9 cellular contexts compared by ENCODE assay signal in the genomic region with DNA sequence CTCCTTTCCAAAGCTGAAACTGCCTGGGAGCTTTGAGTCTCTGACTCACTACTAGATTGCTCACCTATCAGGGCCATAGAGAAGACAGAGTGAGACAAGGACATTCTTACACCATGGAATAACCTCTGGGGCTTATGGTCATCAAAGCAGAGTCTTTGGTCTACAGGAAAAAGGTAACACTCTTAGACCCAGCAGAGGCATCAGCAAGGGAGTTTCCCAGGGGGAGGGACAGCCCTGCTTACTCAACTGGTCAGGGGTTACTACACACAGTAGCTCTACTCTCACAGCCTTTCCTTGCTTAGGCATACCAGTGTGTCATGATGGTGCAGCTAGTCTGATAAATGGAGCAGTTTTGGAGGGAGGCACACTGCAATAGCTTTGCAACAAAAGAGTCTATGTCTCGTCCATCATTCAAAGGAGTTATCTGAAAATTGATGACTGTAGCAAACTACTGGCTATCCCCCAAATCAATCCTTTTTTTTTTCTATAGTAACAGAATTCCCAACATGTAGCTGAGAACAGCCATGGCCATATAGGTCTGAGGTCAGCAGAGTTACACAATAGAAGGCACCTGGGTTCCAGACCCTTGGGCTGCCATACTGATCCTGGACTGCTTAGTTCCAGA. TPM values are rescaled to one million over a fixed set of nuclear protein-coding genes. Genes with fewer than 3 reads are reported as not detected.
DNase-seq lines count a peak whose midpoint lies in the region; ATAC-seq, FAIRE-seq and TF ChIP-seq lines count a peak whose summit lies in the region.
"Had no signal": no experiment of that assay in that cellular context is flagged by ENCODE, and none has a peak within 500 bp of the region (broad histone marks: within the 10 kb centered on the region; RNA-seq: fewer than 3 reads in every experiment).

No MANE protein-coding gene starts in this region.

- H3K4me3 ChIP-seq in dorsolateral prefrontal cortex: no peak overlapping the region
- no peak overlapping the region for H3K4me3 ChIP-seq in sigmoid colon

- TF ChIP-seq EP300 in sigmoid colon (IDR thresholded peaks at IDR 0.05): no peak

- no peak for DNase-seq in GM12892 (ENCODE audit: insufficient read length)
- peak; percentile 75 for DNase-seq in HPDE6-E6E7 (ENCODE audit: extremely low spot score)
- DNase-seq in dorsolateral prefrontal cortex: no peak
- DNase-seq in sigmoid colon: no peak
- DNase-seq in GDM1 (lab: John Stamatoyannopoulos, UW): no peak
- DNase-seq in D341Med (ENCODE audit: low spot score): no peak
- DNase-seq in NCI-H345 treated with DMSO at 0.1 percent for 48 hours (lab: John Stamatoyannopoulos, UW; ENCODE audit: unreplicated experiment): no peak

- ATAC-seq in GM21515 (IDR thresholded peaks at IDR 0.05; ENCODE audit: unreplicated experiment): peak; percentile 75

- intact Hi-C loops in dorsolateral prefrontal cortex (cut with DNase I): no loop called here
- intact Hi-C loops in sigmoid colon (cut with DNase I): no loop called here

- TF ChIP-seq CTCF in dorsolateral prefrontal cortex (IDR thresholded peaks at IDR 0.05 in 54 of 56, conservative IDR thresholded peaks at IDR 0.05 in 2 of 56; ENCODE audit: low read depth in 1 of 56, partially characterized antibody in 56 of 56) (no peak), sigmoid colon (IDR thresholded peaks at IDR 0.05) (no peak)

- H3K9me3 ChIP-seq in sigmoid colon: no peaks in the 10 kb centered on the region

- H3K27me3 ChIP-seq in dorsolateral prefrontal cortex (peaks cover 0 to 3% (median 0%) of the 10 kb centered on the region in 45 donors), sigmoid colon (no peaks in the 10 kb centered on the region)

- peaks cover 0 to 33% (median 26%) of the 10 kb centered on the region in 4 donors for H3K4me1 ChIP-seq in sigmoid colon

- WGBS in sigmoid colon, 2 donors: 96 to 98% methylated on average over 1 of the region's 1 CpG

- FAIRE-seq in GM12892 (lab: Jason Lieb, UNC): peak; percentile 81

- no peaks in the 10 kb centered on the region for H3K36me3 ChIP-seq in sigmoid colon

- TF ChIP-seq POLR2A in GM12892 (IDR thresholded peaks at IDR 0.05; ENCODE audit: low read depth, low read length) (no peak), sigmoid colon (IDR thresholded peaks at IDR 0.05) (no peak)

- H3K27ac ChIP-seq in dorsolateral prefrontal cortex: peak overlapping the region in 36 of 59 donors; percentile 8 to 86 (median 58)
- peak overlapping the region in 3 of 4 donors; percentile 21 to 76 (median 33) for H3K27ac ChIP-seq in sigmoid colon

RNA-seq across cellular contexts. Expression of a gene that starts 22.4 kb away (rescaled TPM):
- polyA plus RNA-seq in GM12892 (2012; ENCODE audit: missing spikeins): 5.8 TPM
- total RNA-seq in dorsolateral prefrontal cortex: 1 to 10 TPM in 3 of 120 experiments, under 1 TPM in 40, not detected in 77; 0.10 to 1.9 (median 0.29) TPM
- total RNA-seq in sigmoid colon: 1 to 10 TPM in 2 of 4 donors, under 1 TPM in 2; 0.28 to 2.9 (median 0.95) TPM
- polyA plus RNA-seq in sigmoid colon: 1 to 10 TPM in 2 of 3 donors, under 1 TPM in 1; under 0.01 to 6.2 (median 2.5) TPM
- polyA plus RNA-seq: neural cell had no signal
